Comparison of ENCODE assay signal across 22 cellular contexts in genomic region chr22:44361391-44362126, GRCh38. TPM values are rescaled to one million over a fixed set of nuclear protein-coding genes. Genes with fewer than 3 reads are reported as not detected.
DNase-seq lines count a peak whose midpoint lies in the region; ATAC-seq and TF ChIP-seq lines count a peak whose summit lies in the region.
"Had no signal": no experiment of that assay in that cellular context is flagged by ENCODE, and none has a peak within 500 bp of the region (broad histone marks: within the 10 kb centered on the region; RNA-seq: fewer than 3 reads in every experiment).

No MANE protein-coding gene starts in this region.

- TF ChIP-seq CTCF in RWPE1 (conservative IDR thresholded peaks at IDR 0.05; ENCODE audit: low read depth) (no peak), lower lobe of right lung (IDR thresholded peaks at IDR 0.05) (no peak)

- H3K36me3 ChIP-seq in lower lobe of right lung (no peaks in the 10 kb centered on the region), stomach smooth muscle (ENCODE audit: control insufficient read depth in 2 of 2, insufficient read depth in 2 of 2, low read length in 2 of 2) (no peaks in the 10 kb centered on the region)
- H3K36me3 ChIP-seq: BLaER1 treated with 17β-estradiol and CSF1 and Interleukin-3, amounts not matched to agents 10 nM and 100 nM; left lung; uterus had no signal

- ATAC-seq in lower lobe of right lung (no peak), GM21576 (IDR thresholded peaks at IDR 0.05; ENCODE audit: unreplicated experiment) (no peak)
- ATAC-seq: stimulated activated naive B cell treated with anti-CD40 and anti-IgM and Interleukin-4, amounts not matched to agents 10 μg/mL and 1 μg/mL and 100 μg/mL, for 72 hours had no signal

- H3K27me3 ChIP-seq in lower lobe of right lung (ENCODE audit: low read depth) (peaks cover 4% of the 10 kb centered on the region), stomach smooth muscle (ENCODE audit: control insufficient read depth in 1 of 2, insufficient read depth in 2 of 2, low read length in 2 of 2) (no peaks in the 10 kb centered on the region)
- H3K27me3 ChIP-seq: BLaER1 treated with 17β-estradiol and CSF1 and Interleukin-3, amounts not matched to agents 10 nM and 100 nM; uterus had no signal

- no peaks in the 10 kb centered on the region for H3K9me3 ChIP-seq in lower lobe of right lung
- no peaks in the 10 kb centered on the region for H3K9me3 ChIP-seq in stomach smooth muscle (ENCODE audit: control insufficient read depth in 2 of 2, low read length in 2 of 2)
- H3K9me3 ChIP-seq: BLaER1 treated with 17β-estradiol and CSF1 and Interleukin-3, amounts not matched to agents 10 nM and 100 nM; left lung; uterus had no signal

- H3K4me3 ChIP-seq in lower lobe of right lung (no peak overlapping the region), stomach smooth muscle (ENCODE audit: low read length in 2 of 2) (peak overlapping the region; percentile 4 to 44)
- H3K4me3 ChIP-seq: BLaER1 treated with 17β-estradiol and CSF1 and Interleukin-3, amounts not matched to agents 10 nM and 100 nM; left lung; uterus had no signal

- peak overlapping the region; percentile 100 for H3K27ac ChIP-seq in RWPE1
- H3K27ac ChIP-seq in epithelial cell of prostate, result peak overlapping the region; percentile 87
- no peak overlapping the region for H3K27ac ChIP-seq in lower lobe of right lung
- H3K27ac ChIP-seq in stomach smooth muscle (ENCODE audit: low read length), result peak overlapping the region; percentile 92
- H3K27ac ChIP-seq: BLaER1 treated with 17β-estradiol and CSF1 and Interleukin-3, amounts not matched to agents 10 nM and 100 nM; left lung had no signal

- intact Hi-C loops in lower lobe of right lung (cut with DNase I), result no loop called here

- POLR2A ChIA-PET in RWPE1 (lab: Yijun Ruan, JAX; ENCODE audit: low non-redundant PET), result no interaction called here

- DNase-seq in RWPE1 (ENCODE audit: low spot score) (peak; percentile 38), epithelial cell of prostate (ENCODE audit: low read depth, low spot score) (peak; percentile 31), lower lobe of right lung (peak; percentile 30), COR-L47 (lab: John Stamatoyannopoulos, UW) (no peak), NCI-H748 (lab: John Stamatoyannopoulos, UW; ENCODE audit: unreplicated experiment) (no peak), nucleus accumbens (lab: John Stamatoyannopoulos, UW) (no peak)
- DNase-seq: activated CD4-positive, alpha-beta T cell treated with anti-CD3 and anti-CD28 coated beads for 4 hours; activated naive CD8-positive, alpha-beta T cell treated with anti-CD3 and anti-CD28 coated beads for 36 hours; activated T-cell treated with anti-CD3 and anti-CD28 coated beads, Interleukin-2, amount 50 U/mL, for 24 hours; DND-41; hippocampal formation; NCI-H2171; SHP77 treated with DMSO at 0.1 percent for 48 hours; small intestine; stimulated activated naive B cell treated with anti-CD40 and anti-IgM and Interleukin-4, amounts not matched to agents 10 μg/mL and 1 μg/mL and 100 μg/mL, for 72 hours; T-helper 9 cell had no signal

- CTCF ChIA-PET in RWPE1 (lab: Yijun Ruan, JAX), result no interaction called here

- H3K4me1 ChIP-seq in lower lobe of right lung (peaks cover 26% of the 10 kb centered on the region), stomach smooth muscle (ENCODE audit: control insufficient read depth, insufficient read depth, low read length) (peaks cover 68% of the 10 kb centered on the region)

- H3K9ac ChIP-seq in stomach smooth muscle (ENCODE audit: low read length in 2 of 2), result peak overlapping the region; percentile 41 to 42
- H3K9ac ChIP-seq: BLaER1 treated with 17β-estradiol and CSF1 and Interleukin-3, amounts not matched to agents 10 nM and 100 nM had no signal

RNA-seq across cellular contexts. Expression of gene SHISAL1, which starts 48.8 kb away (rescaled TPM):
- total RNA-seq in lower lobe of right lung, result 0.32 TPM
- total RNA-seq: activated naive CD8-positive, alpha-beta T cell treated with anti-CD3 and anti-CD28 coated beads for 36 hours; epithelial cell of proximal tubule had no signal

Comparison
In these comparisons a context has a peak if more than half of its experiments do, and no peak if none do; other contexts are left out.
1. DNase-seq: peak in RWPE1 (single experiment), epithelial cell of prostate (single experiment) and lower lobe of right lung (single experiment); none in COR-L47 (single experiment), NCI-H748 (single experiment) and nucleus accumbens (0 of 56).